In genomic region chr21:15257646-15258045, GRCh38 we compare ENCODE assay signal across 23 cellular contexts.
DNase-seq lines count a peak whose midpoint lies in the region; ATAC-seq, FAIRE-seq and TF ChIP-seq lines count a peak whose summit lies in the region.
"Had no signal": no experiment of that assay in that cellular context is flagged by ENCODE, and none has a peak within 500 bp of the region (broad histone marks: within the 10 kb centered on the region; RNA-seq: fewer than 3 reads in every experiment).

No MANE protein-coding gene starts in this region.

- TF ChIP-seq CTCF in mammary epithelial cell (conservative IDR thresholded peaks at IDR 0.05 in 1 of 2, IDR thresholded peaks at IDR 0.05 in 1 of 2; ENCODE audit: extremely low read depth in 1 of 2, insufficient read depth in 1 of 2, low read depth in 1 of 2, low read length in 2 of 2): no peak
- no peak for TF ChIP-seq CTCF in MCF 10A (IDR thresholded peaks at IDR 0.05; ENCODE audit: unreplicated experiment)
- no peak for TF ChIP-seq CTCF in keratinocyte (optimal IDR thresholded peaks at IDR 0.05 in 1 of 3, IDR thresholded peaks at IDR 0.05 in 1 of 3, conservative IDR thresholded peaks at IDR 0.05 in 1 of 3; ENCODE audit: extremely low read depth in 1 of 3, insufficient read depth in 2 of 3, low read length in 3 of 3)

- no peak for ATAC-seq in HG03469 (IDR thresholded peaks at IDR 0.05; ENCODE audit: unreplicated experiment)
- no peak for ATAC-seq in HG02970 (IDR thresholded peaks at IDR 0.05; ENCODE audit: low FRiP score, unreplicated experiment)
- ATAC-seq: CD8-positive, alpha-beta T cell had no signal

- H3K36me3 Mint-ChIP-seq in MCF 10A (ENCODE audit: insufficient read depth, unreplicated experiment): no peaks in the 10 kb centered on the region
- H3K36me3 Mint-ChIP-seq: CD4-positive, CD25-positive, alpha-beta regulatory T cell; CD8-positive, alpha-beta T cell had no signal

- no peak overlapping the region for H3K4me3 Mint-ChIP-seq in MCF 10A (ENCODE audit: unreplicated experiment)
- H3K4me3 Mint-ChIP-seq: B cell; CD4-positive, CD25-positive, alpha-beta regulatory T cell; CD8-positive, alpha-beta T cell had no signal

- H3K79me1 ChIP-seq in trophoblast cell (ENCODE audit: low read length): no peaks in the 10 kb centered on the region

- no TSS peak for BruUV-seq in mammary epithelial cell (replicated peaks; lab: Mats Ljungman, UMichigan)
- BruUV-seq in MCF 10A (replicated peaks; lab: Mats Ljungman, UMichigan): no TSS peak

- no peak overlapping the region for H4K8ac ChIP-seq in trophoblast cell (ENCODE audit: low read depth, low read length)

- H3K4me1 Mint-ChIP-seq in MCF 10A (ENCODE audit: insufficient read depth, unreplicated experiment): no peaks in the 10 kb centered on the region
- H3K4me1 Mint-ChIP-seq: B cell; CD4-positive, CD25-positive, alpha-beta regulatory T cell had no signal

- peaks cover 7% of the 10 kb centered on the region for H3K9me3 Mint-ChIP-seq in MCF 10A (ENCODE audit: unreplicated experiment)
- H3K9me3 Mint-ChIP-seq: CD8-positive, alpha-beta T cell had no signal

- peak overlapping the region; percentile 5 for H3K23ac ChIP-seq in trophoblast cell (ENCODE audit: low read length)

- no peak overlapping the region for H2BK120ac ChIP-seq in trophoblast cell (ENCODE audit: insufficient read depth, low read length, poor library complexity)

- H3K36me3 ChIP-seq in mammary epithelial cell (ENCODE audit: insufficient read depth, low read length) (no peaks in the 10 kb centered on the region), keratinocyte (ENCODE audit: control insufficient read depth in 2 of 2, extremely low read depth in 1 of 2, insufficient read depth in 2 of 2, low read length in 2 of 2) (no peaks in the 10 kb centered on the region), trophoblast cell (ENCODE audit: control insufficient read depth in 1 of 2, insufficient read depth in 2 of 2, low read length in 2 of 2) (no peaks in the 10 kb centered on the region)
- H3K36me3 ChIP-seq: BLaER1 had no signal

- peak; percentile 85 for FAIRE-seq in keratinocyte (lab: Jason Lieb, UNC)
- FAIRE-seq: A204.1, D721Med, G401.6, GM12892, H54 had no signal

- H2BK12ac ChIP-seq in trophoblast cell (ENCODE audit: low read length): no peak overlapping the region

- H4K91ac ChIP-seq in trophoblast cell (ENCODE audit: low read depth, low read length): no peak overlapping the region

- no peak overlapping the region for H3K14ac ChIP-seq in trophoblast cell (ENCODE audit: low read length)

- no peak overlapping the region for H3K9ac ChIP-seq in mammary epithelial cell (ENCODE audit: insufficient read depth, low read length)
- no peak overlapping the region for H3K9ac ChIP-seq in keratinocyte (ENCODE audit: control insufficient read depth, extremely low read depth, insufficient read depth, low read length)
- no peak overlapping the region for H3K9ac ChIP-seq in trophoblast cell (ENCODE audit: low read length)
- H3K9ac ChIP-seq: BLaER1 had no signal

- dilution Hi-C loops in mammary epithelial cell (cut with HindIII; ENCODE audit: low sequenced_read_pairs): no loop called here
- dilution Hi-C loops in keratinocyte (cut with MboI; ENCODE audit: extremely low pct_ligation_motif_present, low sequenced_read_pairs): no loop called here

- POLR2A ChIA-PET in MCF 10A (lab: Yijun Ruan, JAX): no interaction called here

- peak overlapping the region; percentile 85 for H2AFZ ChIP-seq in mammary epithelial cell (ENCODE audit: low read depth, low read length)
- H2AFZ ChIP-seq in keratinocyte (ENCODE audit: control insufficient read depth, low read length): peak overlapping the region; percentile 82
- no peak overlapping the region for H2AFZ ChIP-seq in trophoblast cell (ENCODE audit: insufficient read depth, low read length, poor library complexity)

- intact Hi-C loops in mammary epithelial cell (cut with micrococcal nuclease): no loop called here
- intact Hi-C loops in MCF 10A (cut with micrococcal nuclease): no loop called here

- WGBS in mammary epithelial cell (ENCODE audit: low coverage, missing lambda C conversion rate): 4% methylated on average over 4 of the region's 4 CpGs
- no CpG with 5 or more reads among the region's 4 CpGs for WGBS in trophoblast cell (ENCODE audit: extremely low coverage, insufficient coverage, insufficient read length)

- no peak overlapping the region for H2BK5ac ChIP-seq in trophoblast cell (ENCODE audit: low read depth, low read length, poor library complexity)

- H3K27me3 Mint-ChIP-seq in MCF 10A (ENCODE audit: insufficient read depth, unreplicated experiment): no peaks in the 10 kb centered on the region
- H3K27me3 Mint-ChIP-seq: B cell had no signal

- H4K20me1 ChIP-seq in mammary epithelial cell (ENCODE audit: insufficient read depth, low read length) (no peaks in the 10 kb centered on the region), keratinocyte (ENCODE audit: control insufficient read depth, extremely low read depth, insufficient read depth, low read length) (no peaks in the 10 kb centered on the region)
- H4K20me1 ChIP-seq: BLaER1 had no signal

- CTCF ChIA-PET in mammary epithelial cell (lab: Charles Lee; ENCODE audit: low non-redundant PET): no interaction called here
- CTCF ChIA-PET in MCF 10A (lab: Yijun Ruan, JAX): interaction anchor here (1.0 kb wide), 1 partner anchor 9 kb away, joined by 3 read pairs; no protein-coding TSS in a partner anchor

- H3K4me1 ChIP-seq in mammary epithelial cell (ENCODE audit: insufficient read depth, low read length): peaks cover 6% of the 10 kb centered on the region
- peaks cover 8% of the 10 kb centered on the region for H3K4me1 ChIP-seq in keratinocyte (ENCODE audit: control insufficient read depth, extremely low read depth, insufficient read depth, low read length)
- H3K4me1 ChIP-seq in trophoblast cell (ENCODE audit: control insufficient read depth in 1 of 2, insufficient read depth in 2 of 2, low read length in 2 of 2): peaks cover 3 to 5% of the 10 kb centered on the region in 2 experiments
- H3K4me1 ChIP-seq: BLaER1 had no signal

- H3K4me3 ChIP-seq in mammary epithelial cell (replicated peaks in 1 of 3; ENCODE audit: insufficient read depth in 1 of 3, low read depth in 2 of 3, low read length in 3 of 3) (peak overlapping the region in 1 of 3 experiments; percentile 24), keratinocyte (ENCODE audit: control insufficient read depth in 2 of 3, extremely low read depth in 1 of 3, insufficient read depth in 2 of 3, low read depth in 1 of 3, low read length in 3 of 3) (peak overlapping the region in 2 of 3 experiments; percentile 16 to 38), trophoblast cell (ENCODE audit: low read depth, low read length) (no peak overlapping the region)
- H3K4me3 ChIP-seq: BLaER1 had no signal

- no peaks in the 10 kb centered on the region for H3K9me3 ChIP-seq in mammary epithelial cell (replicated peaks; ENCODE audit: insufficient read depth, low read length)
- no peaks in the 10 kb centered on the region for H3K9me3 ChIP-seq in keratinocyte (ENCODE audit: control insufficient read depth, low read depth, low read length)
- no peaks in the 10 kb centered on the region for H3K9me3 ChIP-seq in trophoblast cell (ENCODE audit: insufficient read depth, low read depth, low read length)

- H3K79me2 ChIP-seq in mammary epithelial cell (ENCODE audit: insufficient read depth, low read length): no peaks in the 10 kb centered on the region
- H3K79me2 ChIP-seq in keratinocyte (ENCODE audit: control insufficient read depth, insufficient read depth, low read length): no peaks in the 10 kb centered on the region
- H3K79me2 ChIP-seq in trophoblast cell (ENCODE audit: control insufficient read depth, insufficient read depth, low read length, poor library complexity): no peaks in the 10 kb centered on the region

- no peak overlapping the region for H3K4ac ChIP-seq in trophoblast cell (ENCODE audit: low read depth, low read length)

- H3K18ac ChIP-seq in trophoblast cell (ENCODE audit: low read length): no peak overlapping the region

- peak overlapping the region; percentile 66 for H3K4me2 ChIP-seq in mammary epithelial cell (ENCODE audit: insufficient read depth, low read depth, low read length)
- H3K4me2 ChIP-seq in keratinocyte (ENCODE audit: control insufficient read depth, extremely low read depth, insufficient read depth, low read depth, low read length): peak overlapping the region; percentile 65
- H3K4me2 ChIP-seq in trophoblast cell (ENCODE audit: low read length): no peak overlapping the region
- H3K4me2 ChIP-seq: BLaER1 had no signal

- in situ Hi-C loops in mammary epithelial cell (cut with MboI; ENCODE audit: low sequenced_read_pairs in 2 of 2): no loop called here

- no peaks in the 10 kb centered on the region for H3K27me3 ChIP-seq in mammary epithelial cell (ENCODE audit: insufficient read depth, low read length)
- H3K27me3 ChIP-seq in keratinocyte (ENCODE audit: control insufficient read depth, extremely low read depth, insufficient read depth, low read length): no peaks in the 10 kb centered on the region
- no peaks in the 10 kb centered on the region for H3K27me3 ChIP-seq in trophoblast cell (ENCODE audit: insufficient read depth, low read length)
- H3K27me3 ChIP-seq: BLaER1 had no signal

- no peak overlapping the region for H3K27ac Mint-ChIP-seq in MCF 10A (ENCODE audit: low read depth, unreplicated experiment)
- H3K27ac Mint-ChIP-seq: B cell; CD4-positive, CD25-positive, alpha-beta regulatory T cell; CD8-positive, alpha-beta T cell had no signal

- H2AK5ac ChIP-seq in trophoblast cell (ENCODE audit: low read length): no peak overlapping the region

- no peak overlapping the region for H4K12ac ChIP-seq in trophoblast cell (ENCODE audit: low read depth, low read length)

- peak; percentile 54 for DNase-seq in mammary epithelial cell
- DNase-seq in MCF 10A (ENCODE audit: unreplicated experiment): no peak
- DNase-seq in RPMI7951 (ENCODE audit: low read depth): peak; percentile 3
- DNase-seq in keratinocyte (ENCODE audit: low read depth, low spot score): no peak
- peak in 1 of 2 donors; percentile 23 for DNase-seq in trophoblast cell
- DNase-seq in NCI-H526 treated with DMSO at 0.1 percent for 48 hours (lab: John Stamatoyannopoulos, UW): no peak
- DNase-seq: CD4-positive, CD25-positive, alpha-beta regulatory T cell; CD8-positive, alpha-beta T cell; DMS 273 treated with DMSO at 0.1 percent for 48 hours; DMS79 treated with DMSO at 0.1 percent for 48 hours; GOT3; HCEC 1CT had no signal

- no peaks in the 10 kb centered on the region for H3K9me1 ChIP-seq in keratinocyte (ENCODE audit: control insufficient read depth, extremely low read depth, insufficient read depth, low read length)

- H3K27ac ChIP-seq in mammary epithelial cell (ENCODE audit: insufficient read depth, low read depth, low read length) (peak overlapping the region; percentile 70), keratinocyte (ENCODE audit: control insufficient read depth, insufficient read depth, low read length) (peak overlapping the region; percentile 17), trophoblast cell (ENCODE audit: low read depth, low read length) (no peak overlapping the region)
- H3K27ac ChIP-seq: 22Rv1, BLaER1, C4-2B had no signal

Comparison
In these comparisons a context has a peak if more than half of its experiments do, and no peak if none do; other contexts are left out.
1. DNase-seq: peak in mammary epithelial cell (single experiment) and RPMI7951 (single experiment); none in MCF 10A (single experiment), keratinocyte (single experiment) and NCI-H526 treated with DMSO at 0.1 percent for 48 hours (single experiment).